14 cellular contexts compared by ENCODE assay signal in genomic region chr10:3892440-3893101, GRCh38.
DNase-seq lines count a peak whose midpoint lies in the region; FAIRE-seq and TF ChIP-seq lines count a peak whose summit lies in the region.
"Had no signal": no experiment of that assay in that cellular context is flagged by ENCODE, and none has a peak within 500 bp of the region (broad histone marks: within the 10 kb centered on the region; RNA-seq: fewer than 3 reads in every experiment).

No MANE protein-coding gene starts in this region.

- H3K79me2 ChIP-seq in endothelial cell of umbilical vein (ENCODE audit: control insufficient read depth, insufficient read depth, low read length), result no peaks in the 10 kb centered on the region

- H2AFZ ChIP-seq in endothelial cell of umbilical vein (ENCODE audit: low read depth, low read length), result no peak overlapping the region

- H3K27ac ChIP-seq in endothelial cell of umbilical vein (ENCODE audit: insufficient read depth, low read depth, low read length) (peak overlapping the region; percentile 81), tibial nerve (no peak overlapping the region), kidney (ENCODE audit: low read depth in 2 of 2, low read length in 2 of 2) (no peak overlapping the region)
- H3K27ac ChIP-seq: HL-60 had no signal

- H3K9ac ChIP-seq in endothelial cell of umbilical vein (replicated peaks; ENCODE audit: extremely low read depth, insufficient read depth, low read length) (peak overlapping the region; percentile 36), kidney (ENCODE audit: low read length in 2 of 2) (no peak overlapping the region)

- 40 to 68% methylated on average over 6 of the region's 6 CpGs for WGBS in tibial nerve, 2 donors

- no peak overlapping the region for H3K4me2 ChIP-seq in endothelial cell of umbilical vein (ENCODE audit: insufficient read depth, low read length)

- intact Hi-C loops in endothelial cell of umbilical vein (cut with micrococcal nuclease), result loop anchor here (1.0 kb wide), 2 partner anchors 86 to 239 kb away; no protein-coding TSS in a partner anchor
- intact Hi-C loops in posterior cingulate gyrus (cut with DNase I), result no loop called here
- intact Hi-C loops in kidney (cut with DNase I), result no loop called here

- no TSS peak for BruUV-seq in endothelial cell of umbilical vein (replicated peaks; lab: Mats Ljungman, UMichigan)

- no peak for TF ChIP-seq POLR2A in endothelial cell of umbilical vein (IDR thresholded peaks at IDR 0.05; ENCODE audit: low read depth, low read length)
- no peak for TF ChIP-seq POLR2A in tibial nerve (IDR thresholded peaks at IDR 0.05)

- dilution Hi-C loops in endothelial cell of umbilical vein (cut with MboI; ENCODE audit: extremely low pct_ligation_motif_present, low sequenced_read_pairs), result no loop called here

- TF ChIP-seq CTCF in endothelial cell of umbilical vein (IDR thresholded peaks at IDR 0.05; ENCODE audit: extremely low read depth in 1 of 2, insufficient read depth in 1 of 2, low read depth in 1 of 2, low read length in 2 of 2) (no peak), tibial nerve (IDR thresholded peaks at IDR 0.05) (no peak), kidney (IDR thresholded peaks at IDR 0.05; ENCODE audit: borderline replicate concordance, extremely low read depth, insufficient read depth) (no peak)

- CTCF ChIA-PET in endothelial cell of umbilical vein (lab: Charles Lee), result interaction anchor here (1.5 kb wide), 1 partner anchor 764 kb away, joined by 3 read pairs; no protein-coding TSS in a partner anchor

- H3K27me3 ChIP-seq in endothelial cell of umbilical vein (ENCODE audit: control insufficient read depth in 2 of 2, insufficient read depth in 2 of 2, low read length in 2 of 2) (no peaks in the 10 kb centered on the region), tibial nerve (no peaks in the 10 kb centered on the region)

- no peaks in the 10 kb centered on the region for H3K36me3 ChIP-seq in endothelial cell of umbilical vein (ENCODE audit: control insufficient read depth in 2 of 2, extremely low read depth in 1 of 2, insufficient read depth in 2 of 2, low read length in 2 of 2)
- no peaks in the 10 kb centered on the region for H3K36me3 ChIP-seq in tibial nerve
- no peaks in the 10 kb centered on the region for H3K36me3 ChIP-seq in kidney (ENCODE audit: control insufficient read depth in 1 of 2, insufficient read depth in 2 of 2, low read length in 2 of 2)

- H4K20me1 ChIP-seq in endothelial cell of umbilical vein (replicated peaks; ENCODE audit: control insufficient read depth, extremely low read depth, insufficient read depth, low read length), result no peaks in the 10 kb centered on the region

- H3K4me1 ChIP-seq in endothelial cell of umbilical vein (ENCODE audit: control insufficient read depth, extremely low read depth, insufficient read depth, low read length), result peaks cover 76% of the 10 kb centered on the region
- peaks cover 0 to 7% (median 1%) of the 10 kb centered on the region in 4 donors for H3K4me1 ChIP-seq in tibial nerve
- peaks cover 5 to 9% of the 10 kb centered on the region in 2 donors for H3K4me1 ChIP-seq in kidney (ENCODE audit: control insufficient read depth in 1 of 2, insufficient read depth in 1 of 2, low read depth in 1 of 2, low read length in 2 of 2)

- H3K9me1 ChIP-seq in endothelial cell of umbilical vein (replicated peaks; ENCODE audit: control insufficient read depth, extremely low read depth, insufficient read depth, low read length), result no peaks in the 10 kb centered on the region

- H3K4me3 ChIP-seq in endothelial cell of umbilical vein (replicated peaks in 1 of 3; ENCODE audit: insufficient read depth in 1 of 3, low read depth in 1 of 3, low read length in 3 of 3), result no peak overlapping the region
- no peak overlapping the region for H3K4me3 ChIP-seq in tibial nerve
- no peak overlapping the region for H3K4me3 ChIP-seq in kidney (ENCODE audit: low read length in 2 of 2)

- no peak for TF ChIP-seq EP300 in tibial nerve (IDR thresholded peaks at IDR 0.05)

- peak; percentile 76 for DNase-seq in EH (ENCODE audit: low read depth)
- peak; percentile 18 for DNase-seq in T-helper 9 cell
- peak; percentile 81 for DNase-seq in endothelial cell of umbilical vein (ENCODE audit: low read depth, low spot score)
- peak; percentile 35 for DNase-seq in retina
- no peak for DNase-seq in posterior cingulate gyrus
- no peak for DNase-seq in tibial nerve (ENCODE audit: low spot score in 2 of 2)
- DNase-seq in SHP77 (lab: John Stamatoyannopoulos, UW), result no peak
- DNase-seq in kidney, result no peak
- DNase-seq: effector CD4-positive, alpha-beta T cell; hippocampal formation; NCI-H1092 treated with DMSO at 0.1 percent for 48 hours; NCI-H82 had no signal

- no peak for FAIRE-seq in endothelial cell of umbilical vein (lab: Jason Lieb, UNC)
- no peak for FAIRE-seq in kidney (lab: Jason Lieb, UNC)
- FAIRE-seq: GM12891 had no signal

- H3K9me3 ChIP-seq in endothelial cell of umbilical vein (replicated peaks; ENCODE audit: control insufficient read depth, insufficient read depth, low read length), result no peaks in the 10 kb centered on the region
- H3K9me3 ChIP-seq in tibial nerve, result no peaks in the 10 kb centered on the region
- no peaks in the 10 kb centered on the region for H3K9me3 ChIP-seq in kidney (ENCODE audit: control insufficient read depth in 1 of 2, low read length in 2 of 2)

- POLR2A ChIA-PET in endothelial cell of umbilical vein (lab: Charles Lee), result interaction anchor here (0.9 to 1.2 kb wide), 2 partner anchors 32 to 108 kb away, joined by 3 to 4 read pairs; partner anchors contain the start of gene KLF6

TF ChIP-seq in endothelial cell of umbilical vein, 7 proteins besides CTCF, POLR2A, EP300 and RAD21:
- TF ChIP-seq MYC (IDR thresholded peaks at IDR 0.05; ENCODE audit: low read depth, low read length) (no peak), GATA2 (IDR thresholded peaks at IDR 0.05; ENCODE audit: insufficient read depth, insufficient read length, low read depth, low read length) (peak; percentile 93), MAX (IDR thresholded peaks at IDR 0.05; ENCODE audit: insufficient read depth, insufficient read length) (peak; percentile 52), FOS (IDR thresholded peaks at IDR 0.05; ENCODE audit: borderline replicate concordance, insufficient read depth, low read length) (peak; percentile 40), JUN (IDR thresholded peaks at IDR 0.05; ENCODE audit: borderline replicate concordance, insufficient read depth, insufficient read length, low read depth) (peak; percentile 92), EZH2 (IDR thresholded peaks at IDR 0.05; ENCODE audit: borderline replicate concordance, low read depth, low read length, severe bottlenecking) (no peak), POLR2AphosphoS5 (IDR thresholded peaks at IDR 0.05; ENCODE audit: insufficient read depth, low read depth, low read length) (peak; percentile 25)

Comparison
In these comparisons a context has a peak if more than half of its experiments do, and no peak if none do; other contexts are left out.
1. DNase-seq: peak in EH (single experiment), T-helper 9 cell (single experiment), endothelial cell of umbilical vein (single experiment) and retina (single experiment); none in posterior cingulate gyrus (0 of 10), tibial nerve (0 of 2), SHP77 (0 of 2) and kidney (single experiment).